ENCODE assay signal across 9 cellular contexts in genomic region chr2:189024861-189025618, GRCh38. TPM values are rescaled to one million over a fixed set of nuclear protein-coding genes. Genes with fewer than 3 reads are reported as not detected.
DNase-seq lines count a peak whose midpoint lies in the region; TF ChIP-seq lines count a peak whose summit lies in the region.
"Had no signal": no experiment of that assay in that cellular context is flagged by ENCODE, and none has a peak within 500 bp of the region (broad histone marks: within the 10 kb centered on the region; RNA-seq: fewer than 3 reads in every experiment).

No MANE protein-coding gene starts in this region.

- H3K27me3 Mint-ChIP-seq in HFFc6 (ENCODE audit: insufficient read depth), result peaks cover 14% of the 10 kb centered on the region
- H3K27me3 Mint-ChIP-seq in mesothelial cell of epicardium (ENCODE audit: low read depth), result no peaks in the 10 kb centered on the region

- peaks cover 54% of the 10 kb centered on the region for H3K4me1 Mint-ChIP-seq in HFFc6 (ENCODE audit: low read depth)
- H3K4me1 Mint-ChIP-seq in mesothelial cell of epicardium, result peaks cover 20% of the 10 kb centered on the region

- no peaks in the 10 kb centered on the region for H3K9me3 ChIP-seq in SK-N-MC (ENCODE audit: low read depth, low read length)
- H3K9me3 ChIP-seq: neutrophil had no signal

- no peaks in the 10 kb centered on the region for H3K36me3 ChIP-seq in SK-N-MC (ENCODE audit: insufficient read depth, low read length)
- H3K36me3 ChIP-seq: neutrophil had no signal

- no peak overlapping the region for H3K4me3 ChIP-seq in SK-N-MC

- H3K36me3 Mint-ChIP-seq in HFFc6 (ENCODE audit: low read depth) (peaks cover 39% of the 10 kb centered on the region), mesothelial cell of epicardium (no peaks in the 10 kb centered on the region)

- TF ChIP-seq CTCF in GM12874 (IDR thresholded peaks at IDR 0.05; ENCODE audit: insufficient read depth, low read depth, low read length) (peak; percentile 43; the same call in 1 of the 2 replicates), HFFc6 (IDR thresholded peaks at IDR 0.05) (peak; percentile 75), mesothelial cell of epicardium (IDR thresholded peaks at IDR 0.05; ENCODE audit: unreplicated experiment) (peak; percentile 36)

- no peak overlapping the region for H3K9ac ChIP-seq in SK-N-MC (ENCODE audit: insufficient read length)

- DNase-seq in HFFc6 (no peak), SK-N-MC (ENCODE audit: low read depth, low spot score) (no peak), mesothelial cell of epicardium (ENCODE audit: low spot score in 2 of 2, unreplicated experiment in 2 of 2) (no peak), NCI-H187 (lab: John Stamatoyannopoulos, UW) (no peak), NCI-H748 treated with DMSO at 0.1 percent for 48 hours (lab: John Stamatoyannopoulos, UW) (no peak), NCI-H524 (lab: John Stamatoyannopoulos, UW) (no peak), GDM1 (lab: John Stamatoyannopoulos, UW) (no peak)

- peak overlapping the region; percentile 51; the same call in 1 of the 2 replicates for H3K27ac ChIP-seq in SK-N-MC
- H3K27ac ChIP-seq: neutrophil had no signal

- H3K9me3 Mint-ChIP-seq in HFFc6 (peaks cover 15% of the 10 kb centered on the region; the same call in 1 of the 2 replicates), mesothelial cell of epicardium (no peaks in the 10 kb centered on the region)

- H3K27ac Mint-ChIP-seq in HFFc6, result peak overlapping the region; percentile 63
- peak overlapping the region; percentile 31 for H3K27ac Mint-ChIP-seq in mesothelial cell of epicardium

- H3K4me3 Mint-ChIP-seq in HFFc6 (peak overlapping the region; percentile 0; the same call in 1 of the 2 replicates), mesothelial cell of epicardium (no peak overlapping the region)

RNA-seq across cellular contexts. Expression of gene COL3A1, which starts 50.9 kb away (rescaled TPM):
- 100 to 1,000 TPM; 348 to 594 (median 356) TPM for total RNA-seq in HFFc6 (2021; fragmentation: NEBNext Ultra II Directional; extraction: Animal tissue kit (Norgen Biotek cat#: 25700))
- 7,569 to 7,691 TPM (median 7,584 TPM) in 3 replicates for total RNA-seq in mesothelial cell of epicardium

Comparison
In these comparisons a context has a peak if more than half of its experiments do, and no peak if none do; other contexts are left out.
1. RNA of gene COL3A1, which starts 50.9 kb away (total RNA-seq): 7,569 to 7,691 TPM in mesothelial cell of epicardium; 348 to 594 TPM in HFFc6; every median in the first group is over 10 times any median in the second.
2. Peak in every context shown above with its lines, with median percentiles within 50 percentile points of each other: CTCF ChIP-seq.